Comparison of ENCODE assay signal across 1 cellular context in genomic region chr22:24259459-24259858, GRCh38.
TF ChIP-seq lines count a peak whose summit lies in the region.

No MANE protein-coding gene starts in this region.

TF ChIP-seq in IMR-90, 13 proteins besides CTCF, POLR2A, EP300 and RAD21:
- peak; percentile 66 for TF ChIP-seq SMC3 (IDR thresholded peaks at IDR 0.05; ENCODE audit: low read depth, low read length)
